13 cellular contexts compared by ENCODE assay signal in genomic region chr16:66369055-66369592, GRCh38. TPM values are rescaled to one million over a fixed set of nuclear protein-coding genes. Genes with fewer than 3 reads are reported as not detected.
DNase-seq lines count a peak whose midpoint lies in the region; ATAC-seq, FAIRE-seq and TF ChIP-seq lines count a peak whose summit lies in the region.
"Had no signal": no experiment of that assay in that cellular context is flagged by ENCODE, and none has a peak within 500 bp of the region (broad histone marks: within the 10 kb centered on the region; RNA-seq: fewer than 3 reads in every experiment).

No MANE protein-coding gene starts in this region.

- H3K36me3 ChIP-seq in GM12878 (ENCODE audit: control insufficient read depth in 2 of 2, insufficient read depth in 2 of 2, low read length in 1 of 2) (no peaks in the 10 kb centered on the region), lung (ENCODE audit: control insufficient read depth in 2 of 2, insufficient read depth in 2 of 2, low read length in 2 of 2) (no peaks in the 10 kb centered on the region)
- H3K36me3 ChIP-seq: gastroesophageal sphincter, HAP-1 had no signal

- in situ Hi-C loops in GM12878 (cut with MboI), result no loop called here

- H3K27ac ChIP-seq in HL-60 (replicated peaks) (no peak overlapping the region), GM12878 (ENCODE audit: control insufficient read depth, insufficient read depth) (no peak overlapping the region), lung (ENCODE audit: low read depth in 1 of 2, low read length in 1 of 2) (peak overlapping the region; percentile 27 to 69)

- SMC1A ChIA-PET in GM12878 (lab: Charles Lee; ENCODE audit: uncharacterized antibody, unreplicated experiment), result interaction anchor here (0.6 kb wide), 1 partner anchor 11 kb away, joined by 3 read pairs; no protein-coding TSS in a partner anchor

- H3K36me3 Mint-ChIP-seq in CD14-positive monocyte, result no peaks in the 10 kb centered on the region
- H3K36me3 Mint-ChIP-seq: memory B cell had no signal

- H4K20me1 ChIP-seq in GM12878 (ENCODE audit: control insufficient read depth, insufficient read depth), result no peaks in the 10 kb centered on the region

- H3K27ac Mint-ChIP-seq in CD14-positive monocyte, result peak overlapping the region; percentile 68 to 93 (median 91)
- H3K27ac Mint-ChIP-seq: memory B cell had no signal

- ATAC-seq in GM12878 (peak; percentile 67), lung (ENCODE audit: insufficient read depth, low FRiP score) (no peak), GM19324 (IDR thresholded peaks at IDR 0.05; ENCODE audit: low FRiP score, unreplicated experiment) (no peak), GM21390 (IDR thresholded peaks at IDR 0.05; ENCODE audit: unreplicated experiment) (no peak)
- ATAC-seq: gastroesophageal sphincter had no signal

- FAIRE-seq in GM12878 (lab: Jason Lieb, UNC), result no peak

- TF ChIP-seq CTCF in CD14-positive monocyte (IDR thresholded peaks at IDR 0.05), result no peak
- no peak for TF ChIP-seq CTCF in HL-60 (IDR thresholded peaks at IDR 0.05; ENCODE audit: insufficient read depth, low read length)
- no peak for TF ChIP-seq CTCF in GM12878 (IDR thresholded peaks at IDR 0.05 in 2 of 3, conservative IDR thresholded peaks at IDR 0.05 in 1 of 3; ENCODE audit: control insufficient read depth in 2 of 3, extremely low read depth in 1 of 3, insufficient read depth in 1 of 3, low read depth in 3 of 3, low read length in 3 of 3)
- TF ChIP-seq CTCF in lung (IDR thresholded peaks at IDR 0.05; ENCODE audit: control extremely low read depth, extremely low read depth), result no peak

- no peak overlapping the region for H3K4me3 ChIP-seq in HL-60 (replicated peaks; ENCODE audit: insufficient read depth, low read length)
- no peak overlapping the region for H3K4me3 ChIP-seq in GM12878
- H3K4me3 ChIP-seq in lung, result peak overlapping the region; percentile 29
- H3K4me3 ChIP-seq: HAP-1 had no signal

- H3K27me3 Mint-ChIP-seq in CD14-positive monocyte (ENCODE audit: low read depth in 3 of 3), result peaks cover 3 to 9% (median 8%) of the 10 kb centered on the region in 3 donors

- CTCF ChIA-PET in GM12878 (lab: Yijun Ruan, JAX), result interaction anchor here (3.4 kb wide), 1 partner anchor 12 kb away, joined by 14 read pairs; no protein-coding TSS in a partner anchor

- H3K27me3 ChIP-seq in HL-60 (ENCODE audit: insufficient read depth, poor library complexity, severe bottlenecking) (peaks cover 6% of the 10 kb centered on the region), GM12878 (replicated peaks in 1 of 2; ENCODE audit: control insufficient read depth in 2 of 2, insufficient read depth in 2 of 2, low read length in 1 of 2) (peaks cover 0 to 2% of the 10 kb centered on the region in 2 experiments; a peak in 1 of 4 replicates), lung (ENCODE audit: control insufficient read depth, insufficient read depth) (no peaks in the 10 kb centered on the region)
- H3K27me3 ChIP-seq: gastroesophageal sphincter had no signal

- RAD21 ChIA-PET in GM12878 (lab: Charles Lee; ENCODE audit: unreplicated experiment), result no interaction called here

- BruUV-seq in GM12878 (replicated peaks; lab: Mats Ljungman, UMichigan), result no TSS peak

- H3K4me2 ChIP-seq in GM12878 (ENCODE audit: control insufficient read depth, insufficient read depth), result no peak overlapping the region

- POLR2A ChIA-PET in GM12878 (lab: Charles Lee), result no interaction called here

- H3K4me1 Mint-ChIP-seq in CD14-positive monocyte, result peaks cover 72% of the 10 kb centered on the region

- H3K4me3 Mint-ChIP-seq in CD14-positive monocyte, result peak overlapping the region; percentile 4 to 59
- H3K4me3 Mint-ChIP-seq: central memory CD8-positive, alpha-beta T cell; memory B cell had no signal

- 28% methylated on average over 5 of the region's 5 CpGs for WGBS in GM12878 (ENCODE audit: insufficient coverage, insufficient replicate concordance, low lambda C conversion rate, missing lambda C conversion rate)
- WGBS in lung, 2 donors, result 44 to 51% methylated on average over 5 of the region's 5 CpGs

- H2AFZ ChIP-seq in GM12878 (ENCODE audit: control insufficient read depth, low read depth, low read length), result peak overlapping the region; percentile 28

- no peak for TF ChIP-seq EP300 in GM12878 (IDR thresholded peaks at IDR 0.05; ENCODE audit: borderline replicate concordance in 1 of 2, control insufficient read depth in 1 of 2, low read depth in 2 of 2, low read length in 2 of 2)

- peaks cover 0 to 2% (median 0%) of the 10 kb centered on the region in 7 donors for H3K9me3 Mint-ChIP-seq in CD14-positive monocyte
- H3K9me3 Mint-ChIP-seq: central memory CD8-positive, alpha-beta T cell; memory B cell had no signal

- peaks cover 5% of the 10 kb centered on the region; the same call in 1 of the 2 replicates for H3K4me1 ChIP-seq in GM12878 (ENCODE audit: control insufficient read depth, insufficient read depth, low read length)
- peaks cover 0 to 11% of the 10 kb centered on the region in 2 donors for H3K4me1 ChIP-seq in lung (ENCODE audit: control insufficient read depth in 2 of 2, insufficient read depth in 2 of 2, low read length in 2 of 2)
- H3K4me1 ChIP-seq: HAP-1 had no signal

- no peak for TF ChIP-seq RAD21 in GM12878 (IDR thresholded peaks at IDR 0.05; ENCODE audit: insufficient read depth, low read depth, low read length)

- H3K9ac ChIP-seq in GM12878 (ENCODE audit: control insufficient read depth, insufficient read depth, low read length), result no peak overlapping the region

- H3K9me3 ChIP-seq in GM12878 (replicated peaks; ENCODE audit: control insufficient read depth, insufficient read depth, low read length), result no peaks in the 10 kb centered on the region; the same call in 2 of the 3 replicates
- H3K9me3 ChIP-seq in lung (ENCODE audit: control insufficient read depth in 2 of 2, insufficient read depth in 1 of 2, low read length in 1 of 2), result no peaks in the 10 kb centered on the region
- H3K9me3 ChIP-seq: gastroesophageal sphincter, HAP-1 had no signal

- no peak for TF ChIP-seq POLR2A in GM12878 (IDR thresholded peaks at IDR 0.05; ENCODE audit: low read depth, low read length)

- no peaks in the 10 kb centered on the region for H3K79me2 ChIP-seq in GM12878 (ENCODE audit: control insufficient read depth, insufficient read depth, low read length)

- DNase-seq in CD14-positive monocyte (ENCODE audit: low spot score) (no peak), HL-60 (ENCODE audit: low read depth in 1 of 2, low spot score in 1 of 2) (peak; percentile 10 to 23), GM12878 (ENCODE audit: low read depth, low spot score) (no peak), lung (ENCODE audit: low spot score) (no peak)
- DNase-seq in stimulated activated CD4-positive, alpha-beta T cell treated with anti-CD3 and anti-CD28 coated beads, Interleukin-4, amount 100 ng/mL, for 1 hour, result no peak
- no peak for DNase-seq in activated CD4-positive, CD25-positive, alpha-beta regulatory T cell treated with anti-CD3 and anti-CD28 coated beads, Interleukin-2, amount 50 U/mL, for 72 hours
- DNase-seq: OCI-M1 had no signal

- intact Hi-C loops in CD14-positive monocyte (cut with micrococcal nuclease) (no loop called here), GM12878 (cut with micrococcal nuclease; ENCODE audit: unreplicated experiment) (no loop called here)

RNA-seq across cellular contexts. Expression of gene CDH5, which starts 2.6 kb away (rescaled TPM):
- polyA plus RNA-seq in CD14-positive monocyte, result under 1 TPM in 1 of 2 donors, not detected in 1; 0.22 TPM
- not detected in 2 replicates for total RNA-seq in GM12878 (2013; cell fraction: nucleolus; rRNA removed)
- total RNA-seq in GM12878 (2014; rRNA removed), result not detected in 2 replicates
- not detected in 2 replicates for total RNA-seq in GM12878 (2014; rRNA removed; fragmentation: Illumina TruSeq; extraction: Trizol)
- total RNA-seq in GM12878 (2021), result not detected in 2 replicates
- polyA plus RNA-seq in GM12878 (2011; ENCODE audit: low read depth), result not detected
- not detected in 2 replicates for polyA plus RNA-seq in GM12878 (2011; rRNA removed)
- 0.02 TPM in 1 of 2 replicates, not detected in the other for polyA plus RNA-seq in GM12878 (2011; cell fraction: cytosol; rRNA removed)
- polyA plus RNA-seq in GM12878 (2011; cell fraction: nucleus; rRNA removed), result not detected in 2 replicates
- polyA plus RNA-seq in GM12878 (2012), result not detected in 2 replicates
- not detected in 2 replicates for polyA plus RNA-seq in GM12878 (2014; fragmentation: Illumina TruSeq; extraction: Trizol)
- polyA plus RNA-seq in GM12878 (2014; fragmentation: Nextera tagmentation; extraction: Ambion mirVana), result not detected
- not detected in 2 replicates for polyA plus RNA-seq in GM12878 (2014; rRNA removed)
- polyA plus RNA-seq in GM12878 (2016; fragmentation: Nextera tagmentation; extraction: Ambion mirVana), result not detected
- not detected in 2 replicates for polyA minus RNA-seq in GM12878 (2011; rRNA and poly(A)+ RNA removed)
- polyA minus RNA-seq in GM12878 (2011; cell fraction: cytosol; rRNA and poly(A)+ RNA removed), result not detected in 2 replicates
- polyA minus RNA-seq in GM12878 (2011; cell fraction: nucleus; rRNA and poly(A)+ RNA removed), result not detected in 2 replicates
- total RNA-seq in lung, result 100 to 1,000 TPM in 1 of 2 donors, 10 to 100 TPM in 1; 80.2 to 196 TPM
- 10 to 100 TPM; 29.9 to 82.1 TPM for polyA plus RNA-seq in lung

RNA-seq across cellular contexts. Expression of gene BEAN1, which starts 58.0 kb away (rescaled TPM):
- polyA plus RNA-seq in CD14-positive monocyte (under 1 TPM in 1 of 2 donors, not detected in 1; 0.81 TPM), GM12878 (2011; rRNA removed) (not detected in 2 replicates), GM12878 (2014; fragmentation: Illumina TruSeq; extraction: Trizol) (not detected in 2 replicates), GM12878 (2014; fragmentation: Nextera tagmentation; extraction: Ambion mirVana) (not detected), GM12878 (2014; rRNA removed) (not detected in 2 replicates), GM12878 (2016; fragmentation: Nextera tagmentation; extraction: Ambion mirVana) (not detected), lung (under 1 TPM; 0.16 to 0.20 TPM)
- not detected in 2 replicates for total RNA-seq in GM12878 (2013; cell fraction: nucleolus; rRNA removed)
- total RNA-seq in GM12878 (2014; rRNA removed) (not detected in 2 replicates), GM12878 (2014; rRNA removed; fragmentation: Illumina TruSeq; extraction: Trizol) (not detected in 2 replicates), GM12878 (2021) (not detected in 2 replicates), lung (1 to 10 TPM in 1 of 2 donors, under 1 TPM in 1; 0.31 to 3.2 TPM)
- not detected for polyA plus RNA-seq in GM12878 (2011; ENCODE audit: low read depth)
- not detected in 2 replicates for polyA plus RNA-seq in GM12878 (2011; cell fraction: cytosol; rRNA removed)
- polyA plus RNA-seq in GM12878 (2011; cell fraction: nucleus; rRNA removed), result not detected in 2 replicates
- polyA plus RNA-seq in GM12878 (2012), result 0.12 TPM in 1 of 2 replicates, not detected in the other
- not detected in 2 replicates for polyA minus RNA-seq in GM12878 (2011; rRNA and poly(A)+ RNA removed)
- polyA minus RNA-seq in GM12878 (2011; cell fraction: cytosol; rRNA and poly(A)+ RNA removed), result not detected in 2 replicates
- not detected in 2 replicates for polyA minus RNA-seq in GM12878 (2011; cell fraction: nucleus; rRNA and poly(A)+ RNA removed)

Comparison
In these comparisons a context has a peak if more than half of its experiments do, and no peak if none do; other contexts are left out.
1. DNase-seq: peak in HL-60 (2 of 2); none in CD14-positive monocyte (single experiment), GM12878 (single experiment), lung (single experiment), stimulated activated CD4-positive, alpha-beta T cell treated with anti-CD3 and anti-CD28 coated beads, Interleukin-4, amount 100 ng/mL, for 1 hour (single experiment) and activated CD4-positive, CD25-positive, alpha-beta regulatory T cell treated with anti-CD3 and anti-CD28 coated beads, Interleukin-2, amount 50 U/mL, for 72 hours (single experiment).
2. H3K27ac ChIP-seq: peak in lung (2 of 2); none in HL-60 (single experiment) and GM12878 (single experiment).
3. RNA of gene CDH5, which starts 2.6 kb away (polyA plus RNA-seq): 29.9 to 82.1 TPM in lung; 0.22 TPM in CD14-positive monocyte and 0.02 TPM in GM12878; every median in the first group is over 10 times any median in the second.